In genomic region chr10:13503745-13504463, GRCh38 we compare ENCODE assay signal across 15 cellular contexts. TPM values are rescaled to one million over a fixed set of nuclear protein-coding genes. Genes with fewer than 3 reads are reported as not detected.
A peak's percentile ranks its signal among the peaks of the same experiment; 100 is the strongest.
DNase-seq lines count a peak whose midpoint lies in the region; ATAC-seq and TF ChIP-seq lines count a peak whose summit lies in the region.
"Had no signal": no experiment of that assay in that cellular context is flagged by ENCODE, and none has a peak within 500 bp of the region (broad histone marks: within the 10 kb centered on the region; RNA-seq: fewer than 3 reads in every experiment).

No MANE protein-coding gene starts in this region.

- CTCF ChIA-PET in CD4-positive, alpha-beta T cell (lab: Charles Lee), result no interaction called here

- DNase-seq in DMS 273 (lab: John Stamatoyannopoulos, UW; ENCODE audit: unreplicated experiment) (peak; percentile 2), DMS 273 treated with DMSO at 0.1 percent for 48 hours (lab: John Stamatoyannopoulos, UW) (no peak), RKO (ENCODE audit: low spot score) (peak; percentile 38), epithelial cell of esophagus (ENCODE audit: low read depth) (peak; percentile 61), skeletal muscle cell (ENCODE audit: low read depth) (peak; percentile 32), T-helper 9 cell (no peak)
- DNase-seq in activated CD4-positive, alpha-beta T cell treated with anti-CD3 and anti-CD28 coated beads for 1 hour, result no peak
- no peak for DNase-seq in CD4-positive, alpha-beta T cell
- DNase-seq: activated CD8-positive, alpha-beta memory T cell treated with anti-CD3 and anti-CD28 coated beads, Interleukin-2, amount 50 U/mL, for 4 hours; effector memory CD4-positive, alpha-beta T cell; heart right ventricle; left ventricle myocardium inferior had no signal

- H3K27me3 ChIP-seq in CD4-positive, alpha-beta T cell (ENCODE audit: control insufficient read depth, insufficient read depth, low read length), result peaks cover 7% of the 10 kb centered on the region
- H3K27me3 ChIP-seq: heart right ventricle had no signal

- H3K27ac Mint-ChIP-seq in CD4-positive, alpha-beta T cell, result no peak overlapping the region
- H3K27ac Mint-ChIP-seq: nephron had no signal

- no peak overlapping the region for H3K4me3 ChIP-seq in epithelial cell of esophagus (ENCODE audit: low read length)
- H3K4me3 ChIP-seq in skeletal muscle cell (ENCODE audit: low read depth, low read length), result no peak overlapping the region
- H3K4me3 ChIP-seq: heart right ventricle, left ventricle myocardium inferior, smooth muscle cell had no signal

- H3K4me3 Mint-ChIP-seq in CD4-positive, alpha-beta T cell, result no peak overlapping the region
- H3K4me3 Mint-ChIP-seq: nephron had no signal

- no peaks in the 10 kb centered on the region for H3K4me1 Mint-ChIP-seq in CD4-positive, alpha-beta T cell (ENCODE audit: low read depth)

- H3K27ac ChIP-seq in CD4-positive, alpha-beta T cell (ENCODE audit: low read depth, low read length), result no peak overlapping the region
- H3K27ac ChIP-seq: 22Rv1, heart right ventricle, left ventricle myocardium inferior had no signal

- no peaks in the 10 kb centered on the region for H3K9me3 Mint-ChIP-seq in CD4-positive, alpha-beta T cell
- H3K9me3 Mint-ChIP-seq: nephron had no signal

- no peak for ATAC-seq in CD4-positive, alpha-beta T cell (ENCODE audit: poor library complexity)
- ATAC-seq: heart right ventricle had no signal

- H3K36me3 Mint-ChIP-seq in CD4-positive, alpha-beta T cell (ENCODE audit: low read depth), result no peaks in the 10 kb centered on the region

- TF ChIP-seq CTCF in epithelial cell of esophagus (IDR thresholded peaks at IDR 0.05; ENCODE audit: insufficient read depth, low read depth, low read length, missing control alignments), result no peak
- TF ChIP-seq CTCF in CD4-positive, alpha-beta T cell (IDR thresholded peaks at IDR 0.05), result no peak

- POLR2A ChIA-PET in CD4-positive, alpha-beta T cell (lab: Charles Lee), result no interaction called here

- intact Hi-C loops in CD4-positive, alpha-beta T cell (cut with DNase I, micrococcal nuclease), result no loop called here

- peaks cover 30% of the 10 kb centered on the region for H3K27me3 Mint-ChIP-seq in CD4-positive, alpha-beta T cell

- H3K9me3 ChIP-seq in CD4-positive, alpha-beta T cell (ENCODE audit: control insufficient read depth, low read length), result no peaks in the 10 kb centered on the region
- H3K9me3 ChIP-seq: heart right ventricle, left ventricle myocardium inferior had no signal

RNA-seq across cellular contexts. Expression of gene BEND7, which starts 24.9 kb away (rescaled TPM):
- total RNA-seq in CD4-positive, alpha-beta T cell, result not detected

Comparison
In these comparisons a context has a peak if more than half of its experiments do, and no peak if none do; other contexts are left out.
1. DNase-seq: peak in DMS 273 (single experiment), RKO (single experiment), epithelial cell of esophagus (single experiment) and skeletal muscle cell (single experiment); none in DMS 273 treated with DMSO at 0.1 percent for 48 hours (single experiment), T-helper 9 cell (single experiment), activated CD4-positive, alpha-beta T cell treated with anti-CD3 and anti-CD28 coated beads for 1 hour (single experiment) and CD4-positive, alpha-beta T cell (0 of 10).